In genomic region chr6:41846666-41847237, GRCh38 we compare ENCODE assay signal across 1 cellular context.
TF ChIP-seq lines count a peak whose summit lies in the region.

No MANE protein-coding gene starts in this region.

TF ChIP-seq in GM12878, 131 proteins besides CTCF, POLR2A, EP300 and RAD21 (continued from another document):
- TF ChIP-seq PKNOX1 (IDR thresholded peaks at IDR 0.05): no peak
